ENCODE assay signal across 8 cellular contexts in the genomic region with DNA sequence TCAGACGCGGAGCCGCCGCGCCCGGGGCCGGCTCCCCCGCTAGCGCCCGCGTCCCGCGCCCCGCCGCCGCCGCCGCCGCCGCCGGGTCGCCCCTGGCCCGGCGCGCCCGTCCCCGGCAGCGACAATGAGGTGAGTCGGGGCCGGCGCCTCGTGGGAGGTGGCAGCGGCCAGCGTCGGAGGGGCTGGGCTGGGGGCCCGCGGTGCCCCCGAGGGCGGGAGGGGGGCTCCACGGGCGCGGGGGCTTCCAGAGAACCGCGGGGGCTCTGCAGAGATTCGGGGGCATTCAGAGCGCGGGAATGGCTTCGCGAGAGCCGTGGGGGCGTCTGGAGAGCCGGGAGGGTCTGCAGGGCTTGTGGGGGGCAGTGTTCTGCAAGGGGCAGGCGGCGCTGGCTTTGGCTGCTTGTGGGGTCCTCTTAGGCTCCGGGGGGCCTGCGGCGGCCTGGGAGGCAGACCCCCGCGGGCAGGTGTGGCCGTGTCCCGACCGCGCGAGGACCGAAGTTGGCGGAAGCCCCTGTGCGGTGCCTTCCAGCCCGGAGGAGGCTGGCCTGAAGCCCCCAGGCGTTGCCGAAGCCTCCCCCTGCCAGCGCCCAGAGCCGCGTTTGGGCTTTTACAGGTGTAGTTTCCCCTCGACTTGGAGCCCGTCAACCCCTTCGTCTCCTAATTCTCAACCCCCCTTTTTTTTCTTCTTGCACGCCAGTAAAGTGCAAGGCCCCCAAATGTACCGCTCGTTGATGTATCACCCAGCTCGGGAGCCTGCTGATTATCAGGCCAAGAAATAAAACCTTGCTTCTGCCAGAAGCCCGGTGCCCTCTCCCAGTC.
A peak's percentile ranks its signal among the peaks of the same experiment; 100 is the strongest.
DNase-seq lines count a peak whose midpoint lies in the region; ATAC-seq and TF ChIP-seq lines count a peak whose summit lies in the region.

No MANE protein-coding gene starts in this region.

- CTCF ChIA-PET in Panc1 (lab: Charles Lee) = no interaction called here

- no peak for DNase-seq in Panc1 (ENCODE audit: low read depth, low spot score)
- DNase-seq in cerebellar cortex (ENCODE audit: low spot score) = peak; percentile 55
- DNase-seq in thyroid gland = peak in 1 of 2 donors; percentile 9
- DNase-seq in activated gamma-delta T cell (lab: John Stamatoyannopoulos, UW) = no peak
- no peak for DNase-seq in DMS114 treated with DMSO at 0.1 percent for 48 hours (lab: John Stamatoyannopoulos, UW; ENCODE audit: unreplicated experiment)

- H3K4me3 ChIP-seq in Panc1 (ENCODE audit: low read depth in 2 of 2, low read length in 2 of 2) = peak overlapping the region; percentile 58 to 68
- peak overlapping the region; percentile 84 for H3K4me3 ChIP-seq in mesodermal cell (ENCODE audit: extremely low read depth, insufficient read depth, low read length, poor library complexity, severe bottlenecking)
- H3K4me3 ChIP-seq in thyroid gland (replicated peaks in 1 of 3) = peak overlapping the region; percentile 13 to 81 (median 60)

- in situ Hi-C loops in Panc1 (cut with HindIII; ENCODE audit: low pct_unique_long_range_greater_than_20kb, low sequenced_read_pairs) = no loop called here

- H3K36me3 ChIP-seq in Panc1 (ENCODE audit: control insufficient read depth, insufficient read depth, low read length) = no peaks in the 10 kb centered on the region
- H3K36me3 ChIP-seq in mesodermal cell (ENCODE audit: control insufficient read depth, insufficient read depth, low read length) = peaks cover 3% of the 10 kb centered on the region
- no peaks in the 10 kb centered on the region for H3K36me3 ChIP-seq in thyroid gland

- H3K27ac ChIP-seq in Panc1 (ENCODE audit: low read length) (peak overlapping the region; percentile 63), mesodermal cell (ENCODE audit: low read depth, low read length, severe bottlenecking) (no peak overlapping the region), thyroid gland (peak overlapping the region in 1 of 3 donors; percentile 43)

- ATAC-seq in GM18517 (IDR thresholded peaks at IDR 0.05; ENCODE audit: unreplicated experiment) = peak; percentile 12
- ATAC-seq in HG02885 (IDR thresholded peaks at IDR 0.05; ENCODE audit: poor library complexity, unreplicated experiment) = peak; percentile 38
- peak; percentile 63 for ATAC-seq in Panc1

- TF ChIP-seq CTCF in Panc1 (IDR thresholded peaks at IDR 0.05) = no peak
- TF ChIP-seq CTCF in thyroid gland (IDR thresholded peaks at IDR 0.05) = no peak

- no peaks in the 10 kb centered on the region for H3K4me1 ChIP-seq in Panc1 (ENCODE audit: control insufficient read depth, insufficient read depth, low read length)
- no peaks in the 10 kb centered on the region for H3K4me1 ChIP-seq in mesodermal cell (ENCODE audit: control insufficient read depth, insufficient read depth, low read length, poor library complexity, severe bottlenecking)
- peaks cover 0 to 3% of the 10 kb centered on the region in 2 donors for H3K4me1 ChIP-seq in thyroid gland

- WGBS in mesodermal cell (ENCODE audit: insufficient coverage in 2 of 2), 2 experiments = 1 to 2% methylated on average over 35 to 75 of the region's 81 CpGs
- 1 to 2% methylated on average over 15 to 29 of the region's 81 CpGs for WGBS in thyroid gland, 2 donors

- H3K27me3 ChIP-seq in Panc1 (ENCODE audit: control insufficient read depth, insufficient read depth, low read length) (no peaks in the 10 kb centered on the region), thyroid gland (no peaks in the 10 kb centered on the region)

- intact Hi-C loops in Panc1 (cut with micrococcal nuclease; ENCODE audit: unreplicated experiment) = no loop called here
- intact Hi-C loops in thyroid gland (cut with DNase I) = loop anchor here (5.0 kb wide), 1 partner anchor 220 kb away; no protein-coding TSS in a partner anchor

- H3K9me3 ChIP-seq in Panc1 (ENCODE audit: control insufficient read depth, insufficient read depth, low read depth, low read length) (peaks cover 11% of the 10 kb centered on the region; the same call in 1 of the 2 replicates), mesodermal cell (ENCODE audit: control insufficient read depth, low read length) (peaks cover 19% of the 10 kb centered on the region), thyroid gland (no peaks in the 10 kb centered on the region)

- POLR2A ChIA-PET in Panc1 (lab: Charles Lee) = no interaction called here

- BruUV-seq in Panc1 (replicated peaks; lab: Mats Ljungman, UMichigan) = no TSS peak

- no peak for TF ChIP-seq POLR2A in thyroid gland (IDR thresholded peaks at IDR 0.05)

Comparison
In these comparisons a context has a peak if more than half of its experiments do, and no peak if none do; other contexts are left out.
1. ATAC-seq: peak in every context shown above with its lines; median percentile 63 in Panc1; 38 in HG02885; 12 in GM18517.